Comparison of ENCODE assay signal across 7 cellular contexts in the genomic region with DNA sequence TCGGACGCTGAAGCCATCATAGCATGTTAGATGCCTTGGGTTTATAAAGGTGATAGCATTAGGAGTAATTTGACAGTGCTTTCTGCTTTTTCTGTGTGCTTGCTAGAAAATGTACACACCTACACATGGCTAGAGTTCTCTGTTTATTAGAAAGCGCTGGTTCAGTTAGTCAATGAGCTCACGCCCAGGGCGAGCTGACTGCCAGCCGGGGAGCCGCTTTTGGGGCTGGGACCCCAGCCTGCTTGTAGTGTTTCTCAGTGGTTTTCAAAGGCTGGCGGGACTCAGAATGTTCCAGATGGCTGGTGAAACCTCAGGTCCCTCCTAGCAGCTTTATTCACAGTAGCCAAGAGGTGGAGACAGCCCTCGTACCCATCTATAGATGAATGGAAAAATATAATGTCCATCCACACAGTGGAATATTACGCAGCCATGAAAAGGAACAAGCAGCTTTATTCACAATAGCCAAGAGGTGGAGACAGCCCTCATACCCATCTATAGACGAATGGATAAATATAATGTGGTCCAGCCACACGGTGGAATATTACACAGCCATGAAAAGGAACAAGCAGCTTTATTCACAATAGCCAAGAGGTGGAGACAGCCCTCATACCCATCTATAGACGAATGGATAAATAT. TPM values are rescaled to one million over a fixed set of nuclear protein-coding genes. Genes with fewer than 3 reads are reported as not detected.
DNase-seq lines count a peak whose midpoint lies in the region; ATAC-seq, FAIRE-seq and TF ChIP-seq lines count a peak whose summit lies in the region.
"Not testable (repeated sequence)": the region's sequence is repeated elsewhere in the genome, so short reads cannot be mapped to it uniquely, and the experiment has no call there.

No MANE protein-coding gene starts in this region.

- peaks cover 10% of the 10 kb centered on the region for H3K27me3 Mint-ChIP-seq in activated CD8-positive, alpha-beta T cell treated with anti-CD3 and anti-CD28 coated beads, Interleukin-2, amount 10 ng/mL, durations not matched to agents 7 days and 5 days (ENCODE audit: low read depth)

- peak; percentile 16 for ATAC-seq in GM21737 (IDR thresholded peaks at IDR 0.05; ENCODE audit: unreplicated experiment)
- ATAC-seq in activated CD8-positive, alpha-beta T cell treated with anti-CD3 and anti-CD28 coated beads, Interleukin-2, amount 10 ng/mL, durations not matched to agents 7 days and 5 days = peak; percentile 50
- not testable (repeated sequence) for ATAC-seq in left lung

- peak; percentile 70 for FAIRE-seq in GM12891 (lab: Jason Lieb, UNC)

- H3K4me1 ChIP-seq in KMS-11 (ENCODE audit: low read depth, poor library complexity, severe bottlenecking); rectal smooth muscle tissue (ENCODE audit: control insufficient read depth, insufficient read depth, low read length): not testable (repeated sequence)
- peaks cover 0 to 60% of the 10 kb centered on the region in 2 donors for H3K4me1 ChIP-seq in left lung

- H3K9me3 Mint-ChIP-seq in activated CD8-positive, alpha-beta T cell treated with anti-CD3 and anti-CD28 coated beads, Interleukin-2, amount 10 ng/mL, durations not matched to agents 7 days and 5 days (ENCODE audit: insufficient read depth) = not testable (repeated sequence)

- intact Hi-C loops in left lung (cut with DNase I) = not testable (repeated sequence)

- H3K27ac ChIP-seq in KMS-11; rectal smooth muscle tissue (ENCODE audit: low read depth, low read length): not testable (repeated sequence)
- H3K27ac ChIP-seq in coronary artery = peak overlapping the region in 1 of 2 donors; percentile 28
- H3K27ac ChIP-seq in left lung = peak overlapping the region; percentile 33 to 79

- H3K27me3 ChIP-seq in KMS-11 (ENCODE audit: insufficient read depth, low read depth); left lung; rectal smooth muscle tissue (ENCODE audit: control insufficient read depth, insufficient read depth, low read length): not testable (repeated sequence)

- H3K4me3 Mint-ChIP-seq in activated CD8-positive, alpha-beta T cell treated with anti-CD3 and anti-CD28 coated beads, Interleukin-2, amount 10 ng/mL, durations not matched to agents 7 days and 5 days = peak overlapping the region; percentile 77

- peaks cover 27% of the 10 kb centered on the region for H3K4me1 Mint-ChIP-seq in activated CD8-positive, alpha-beta T cell treated with anti-CD3 and anti-CD28 coated beads, Interleukin-2, amount 10 ng/mL, durations not matched to agents 7 days and 5 days (ENCODE audit: low read depth)

- H3K9ac ChIP-seq in KMS-11; rectal smooth muscle tissue (ENCODE audit: low read length): not testable (repeated sequence)

- not testable (repeated sequence) for H3K79me2 ChIP-seq in KMS-11 (ENCODE audit: insufficient read depth, low read depth)

- POLR2A ChIA-PET in activated CD8-positive, alpha-beta T cell treated with anti-CD3 and anti-CD28 coated beads, Interleukin-2, amount 10 ng/mL, durations not matched to agents 7 days and 5 days (lab: Charles Lee) = not testable (repeated sequence)

- H3K36me3 Mint-ChIP-seq in activated CD8-positive, alpha-beta T cell treated with anti-CD3 and anti-CD28 coated beads, Interleukin-2, amount 10 ng/mL, durations not matched to agents 7 days and 5 days (ENCODE audit: low read depth) = peaks cover 25% of the 10 kb centered on the region

- peak overlapping the region; percentile 64 for H2AFZ ChIP-seq in KMS-11 (ENCODE audit: low read depth)

- H3K36me3 ChIP-seq in KMS-11 (ENCODE audit: insufficient read depth); left lung; rectal smooth muscle tissue (ENCODE audit: control insufficient read depth, insufficient read depth, low read length): not testable (repeated sequence)

- not testable (repeated sequence) for H4K20me1 ChIP-seq in KMS-11 (ENCODE audit: insufficient read depth)

- CTCF ChIA-PET in activated CD8-positive, alpha-beta T cell treated with anti-CD3 and anti-CD28 coated beads, Interleukin-2, amount 10 ng/mL, durations not matched to agents 7 days and 5 days (lab: Charles Lee) = not testable (repeated sequence)

- DNase-seq in GM12891 (ENCODE audit: insufficient read length, low spot score); activated CD8-positive, alpha-beta T cell treated with anti-CD3 and anti-CD28 coated beads, Interleukin-2, amount 10 ng/mL, durations not matched to agents 7 days and 5 days; coronary artery (ENCODE audit: low spot score): not testable (repeated sequence)
- DNase-seq in left lung = peak in 1 of 2 donors; percentile 39

- H3K9me3 ChIP-seq in left lung = not testable (repeated sequence)

- peak overlapping the region; percentile 45 for H3K4me2 ChIP-seq in KMS-11

- peak overlapping the region; percentile 59 for H3K27ac Mint-ChIP-seq in activated CD8-positive, alpha-beta T cell treated with anti-CD3 and anti-CD28 coated beads, Interleukin-2, amount 10 ng/mL, durations not matched to agents 7 days and 5 days

- not testable (repeated sequence) for TF ChIP-seq POLR2A in GM12891 (IDR thresholded peaks at IDR 0.05; ENCODE audit: low read depth, low read length)

- not testable (repeated sequence) for TF ChIP-seq CTCF in KMS-11 (conservative IDR thresholded peaks at IDR 0.05; ENCODE audit: low read depth, low read length); coronary artery (IDR thresholded peaks at IDR 0.05); left lung (IDR thresholded peaks at IDR 0.05)

- not testable (repeated sequence) for H3K4me3 ChIP-seq in KMS-11 (IDR thresholded peaks at IDR 0.05; ENCODE audit: insufficient read depth, low read depth, low read length)
- H3K4me3 ChIP-seq in coronary artery (peak overlapping the region; percentile 63), left lung (peak overlapping the region; percentile 12 to 50), rectal smooth muscle tissue (ENCODE audit: low read length) (peak overlapping the region; percentile 78)

RNA-seq across cellular contexts. Expression of a gene that starts 0.7 kb away (rescaled TPM):
- 14.9 TPM for polyA plus RNA-seq in GM12891 (2012; ENCODE audit: low read depth, missing spikeins)
- under 1 TPM; 0.60 to 0.61 TPM for total RNA-seq in activated CD8-positive, alpha-beta T cell treated with anti-CD3 and anti-CD28 coated beads, Interleukin-2, amount 10 ng/mL, durations not matched to agents 7 days and 5 days
- total RNA-seq in left lung = 10 to 100 TPM; 13.9 to 24.4 TPM

RNA-seq across cellular contexts. Expression of a gene that starts 54.7 kb away (rescaled TPM):
- polyA plus RNA-seq in GM12891 (2012; ENCODE audit: low read depth, missing spikeins) = 741 TPM
- 100 to 1,000 TPM; 273 to 293 TPM for total RNA-seq in activated CD8-positive, alpha-beta T cell treated with anti-CD3 and anti-CD28 coated beads, Interleukin-2, amount 10 ng/mL, durations not matched to agents 7 days and 5 days
- total RNA-seq in left lung = 100 to 1,000 TPM; 285 to 337 TPM

Comparison
In these comparisons a context has a peak if more than half of its experiments do, and no peak if none do; other contexts are left out.
1. RNA of a gene that starts 0.7 kb away (total RNA-seq): 13.9 to 24.4 TPM in left lung; 0.60 to 0.61 TPM in activated CD8-positive, alpha-beta T cell treated with anti-CD3 and anti-CD28 coated beads, Interleukin-2, amount 10 ng/mL, durations not matched to agents 7 days and 5 days; every median in the first group is over 4 times any median in the second.